Comparison of ENCODE assay signal across 1 cellular context in genomic region chr17:44775136-44775837, GRCh38.
TF ChIP-seq lines count a peak whose summit lies in the region.

No MANE protein-coding gene starts in this region.

TF ChIP-seq in HEK293, 187 proteins besides CTCF, POLR2A, EP300 and RAD21 (continued from another document and continues in another):
- TF ChIP-seq REST (tag by site-specific recombination; IDR thresholded peaks at IDR 0.05) (no peak), ZNF274 (IDR thresholded peaks at IDR 0.05; ENCODE audit: low read length) (no peak), ZNF274 (tag by site-specific recombination; IDR thresholded peaks at IDR 0.05; ENCODE audit: borderline replicate concordance) (no peak), HOXD13 (CRISPR knock-in tag; IDR thresholded peaks at IDR 0.05; ENCODE audit: borderline replicate concordance) (peak; percentile 74; the same call in 1 of the 2 replicates), SP2 (tag by site-specific recombination; IDR thresholded peaks at IDR 0.05) (peak; percentile 99), MZF1 (tag by site-specific recombination; IDR thresholded peaks at IDR 0.05; ENCODE audit: borderline replicate concordance) (no peak), BCL11B (tag by site-specific recombination; IDR thresholded peaks at IDR 0.05; ENCODE audit: low read depth) (no peak), MYNN (tag by site-specific recombination; IDR thresholded peaks at IDR 0.05; ENCODE audit: borderline replicate concordance) (no peak), ZNF777 (tag by site-specific recombination; IDR thresholded peaks at IDR 0.05; ENCODE audit: borderline replicate concordance) (peak; percentile 86; the same call in 1 of the 2 replicates), KLF1 (tag by site-specific recombination; IDR thresholded peaks at IDR 0.05) (no peak; the same call in 1 of the 2 replicates), ZNF529 (tag by site-specific recombination; IDR thresholded peaks at IDR 0.05; ENCODE audit: insufficient replicate concordance) (no peak), ZNF169 (tag by site-specific recombination; IDR thresholded peaks at IDR 0.05) (no peak), YY1 (tag by site-specific recombination; IDR thresholded peaks at IDR 0.05) (0 out of 2 replicates have a peak, but pooled peaks have one; percentile 10), ZNF596 (tag by site-specific recombination; IDR thresholded peaks at IDR 0.05) (no peak), ZNF221 (tag by site-specific recombination; IDR thresholded peaks at IDR 0.05; ENCODE audit: borderline replicate concordance) (no peak), ZNF223 (tag by site-specific recombination; IDR thresholded peaks at IDR 0.05) (peak; percentile 60; the same call in 1 of the 2 replicates), ZNF600 (tag by site-specific recombination; IDR thresholded peaks at IDR 0.05) (peak; percentile 55; the same call in 1 of the 2 replicates), ZNF184 (tag by site-specific recombination; IDR thresholded peaks at IDR 0.05) (no peak), ZNF366 (tag by site-specific recombination; conservative IDR thresholded peaks at IDR 0.05) (peak; percentile 50), ZNF214 (tag by site-specific recombination; IDR thresholded peaks at IDR 0.05; ENCODE audit: borderline replicate concordance) (no peak), GLI2 (tag by site-specific recombination; IDR thresholded peaks at IDR 0.05; ENCODE audit: borderline replicate concordance, low read depth) (no peak), ZNF341 (tag by site-specific recombination; IDR thresholded peaks at IDR 0.05; ENCODE audit: low read depth) (peak; percentile 82), ZNF18 (tag by site-specific recombination; IDR thresholded peaks at IDR 0.05) (no peak), ZEB2 (tag by site-specific recombination; IDR thresholded peaks at IDR 0.05) (peak; percentile 97), KLF16 (tag by site-specific recombination; IDR thresholded peaks at IDR 0.05) (peak; percentile 27), GLIS2 (tag by site-specific recombination; IDR thresholded peaks at IDR 0.05) (peak; percentile 92), ZNF155 (tag by site-specific recombination; IDR thresholded peaks at IDR 0.05) (no peak), ZNF211 (tag by site-specific recombination; IDR thresholded peaks at IDR 0.05; ENCODE audit: low read depth) (no peak), ZNF354C (tag by site-specific recombination; IDR thresholded peaks at IDR 0.05; ENCODE audit: borderline replicate concordance, low read depth) (no peak), ZNF24 (tag by site-specific recombination; IDR thresholded peaks at IDR 0.05) (peak; percentile 37; the same call in 1 of the 2 replicates), ZNF394 (tag by site-specific recombination; IDR thresholded peaks at IDR 0.05; ENCODE audit: borderline replicate concordance) (no peak), ZNF561 (tag by site-specific recombination; IDR thresholded peaks at IDR 0.05; ENCODE audit: borderline replicate concordance) (no peak), GFI1B (tag by site-specific recombination; IDR thresholded peaks at IDR 0.05) (no peak), PRDM2 (tag by site-specific recombination; IDR thresholded peaks at IDR 0.05; ENCODE audit: borderline replicate concordance) (no peak), ZNF792 (tag by site-specific recombination; IDR thresholded peaks at IDR 0.05) (no peak; the same call in 1 of the 2 replicates), ZNF16 (tag by site-specific recombination; IDR thresholded peaks at IDR 0.05; ENCODE audit: low read depth) (no peak), ZNF311 (tag by site-specific recombination; IDR thresholded peaks at IDR 0.05; ENCODE audit: borderline replicate concordance) (no peak), ZNF2 (tag by site-specific recombination; IDR thresholded peaks at IDR 0.05) (no peak; the same call in 1 of the 2 replicates), ZBTB20 (tag by site-specific recombination; IDR thresholded peaks at IDR 0.05) (peak; percentile 48; the same call in 1 of the 2 replicates), ZNF510 (tag by site-specific recombination; IDR thresholded peaks at IDR 0.05; ENCODE audit: insufficient replicate concordance) (no peak), ZNF704 (tag by site-specific recombination; IDR thresholded peaks at IDR 0.05) (no peak), ELK4 (IDR thresholded peaks at IDR 0.05; ENCODE audit: borderline replicate concordance, low read depth, low read length) (no peak), ZNF513 (tag by site-specific recombination; IDR thresholded peaks at IDR 0.05) (no peak), ZNF121 (tag by site-specific recombination; IDR thresholded peaks at IDR 0.05) (no peak), PRDM10 (tag by site-specific recombination; IDR thresholded peaks at IDR 0.05) (peak; percentile 56), KLF9 (tag by site-specific recombination; IDR thresholded peaks at IDR 0.05; ENCODE audit: low read depth) (no peak), OSR2 (tag by site-specific recombination; IDR thresholded peaks at IDR 0.05) (peak; percentile 13; the same call in 1 of the 2 replicates), IKZF3 (tag by site-specific recombination; IDR thresholded peaks at IDR 0.05) (no peak)
